In genomic region chr11:112453601-112454577, GRCh38 we compare ENCODE assay signal across 9 cellular contexts.
DNase-seq lines count a peak whose midpoint lies in the region; ATAC-seq and TF ChIP-seq lines count a peak whose summit lies in the region.
"Had no signal": no experiment of that assay in that cellular context is flagged by ENCODE, and none has a peak within 500 bp of the region (broad histone marks: within the 10 kb centered on the region; RNA-seq: fewer than 3 reads in every experiment).

No MANE protein-coding gene starts in this region.

- H4K91ac ChIP-seq in IMR-90 (ENCODE audit: insufficient read depth, low read depth, low read length), result no peak overlapping the region

- no peaks in the 10 kb centered on the region for H3K79me1 ChIP-seq in IMR-90 (ENCODE audit: low read depth in 1 of 2, low read length in 2 of 2)

- CTCF ChIA-PET in IMR-90 (lab: Yijun Ruan, JAX), result interaction anchor here (0.7 to 1.0 kb wide), 4 partner anchors 8 to 239 kb away, joined by 3 to 4 read pairs (median 3); no protein-coding TSS in a partner anchor
- CTCF ChIA-PET in activated CD4-positive, alpha-beta memory T cell treated with anti-CD3 and anti-CD28 coated beads for 36 hours (lab: Charles Lee), result interaction anchor here (0.6 to 2.3 kb wide), 16 partner anchors 9 to 287 kb away, joined by 3 to 12 read pairs (median 5); no protein-coding TSS in a partner anchor

- H2BK15ac ChIP-seq in IMR-90 (ENCODE audit: low read depth, low read length), result no peak overlapping the region

- H3K23ac ChIP-seq in IMR-90 (ENCODE audit: low read depth, low read length), result no peak overlapping the region

- intact Hi-C loops in IMR-90 (cut with micrococcal nuclease), result loop anchor here (5.0 kb wide), 1 partner anchor 162 kb away; no protein-coding TSS in a partner anchor
- intact Hi-C loops in activated CD4-positive, alpha-beta memory T cell treated with anti-CD3 and anti-CD28 coated beads for 36 hours (cut with micrococcal nuclease), result loop anchor here (1.0 kb wide), 2 partner anchors 164 to 235 kb away; no protein-coding TSS in a partner anchor

- ATAC-seq in IMR-90 (ENCODE audit: low read depth) (no peak), HG03457 (IDR thresholded peaks at IDR 0.05; ENCODE audit: unreplicated experiment) (no peak), HG03439 (IDR thresholded peaks at IDR 0.05; ENCODE audit: unreplicated experiment) (no peak)

- WGBS in IMR-90 (ENCODE audit: extremely low coverage in 2 of 2, insufficient read length in 1 of 2), 2 experiments, result no CpG with 5 or more reads among the region's 4 CpGs

- no peaks in the 10 kb centered on the region for H3K36me3 ChIP-seq in IMR-90 (ENCODE audit: control insufficient read depth, insufficient read depth, low read length)
- H3K36me3 ChIP-seq: BLaER1 treated with 17β-estradiol and CSF1 and Interleukin-3, amounts not matched to agents 10 nM and 100 nM had no signal

- no peak overlapping the region for H3K14ac ChIP-seq in IMR-90 (replicated peaks; ENCODE audit: low read depth, low read length)

- no peak overlapping the region for H2AK9ac ChIP-seq in IMR-90 (replicated peaks; ENCODE audit: low read depth, low read length, poor library complexity)

- H2BK20ac ChIP-seq in IMR-90 (ENCODE audit: low read depth, low read length), result no peak overlapping the region

- no peaks in the 10 kb centered on the region for H3K9me1 ChIP-seq in IMR-90 (ENCODE audit: insufficient read depth, low read length)

- H3K4me2 ChIP-seq in IMR-90 (ENCODE audit: low read depth, low read length), result no peak overlapping the region
- H3K4me2 ChIP-seq: BLaER1 treated with 17β-estradiol and CSF1 and Interleukin-3, amounts not matched to agents 10 nM and 100 nM had no signal

- no peak overlapping the region for H3K27ac Mint-ChIP-seq in activated CD4-positive, alpha-beta memory T cell treated with anti-CD3 and anti-CD28 coated beads for 36 hours

- no peak overlapping the region for H3K9ac ChIP-seq in IMR-90 (ENCODE audit: low read depth, low read length)
- H3K9ac ChIP-seq: BLaER1 treated with 17β-estradiol and CSF1 and Interleukin-3, amounts not matched to agents 10 nM and 100 nM had no signal

- no peaks in the 10 kb centered on the region for H3K27me3 Mint-ChIP-seq in activated CD4-positive, alpha-beta memory T cell treated with anti-CD3 and anti-CD28 coated beads for 36 hours

- H3K56ac ChIP-seq in IMR-90 (ENCODE audit: extremely low read depth, insufficient read depth, low read length), result no peak overlapping the region

- in situ Hi-C loops in IMR-90 (cut with MboI; ENCODE audit: low sequenced_read_pairs), result no loop called here

- H3K4me1 Mint-ChIP-seq in activated CD4-positive, alpha-beta memory T cell treated with anti-CD3 and anti-CD28 coated beads for 36 hours (ENCODE audit: low read depth), result no peaks in the 10 kb centered on the region

- no peak overlapping the region for H4K8ac ChIP-seq in IMR-90 (ENCODE audit: low read depth in 2 of 2, low read length in 2 of 2)

- 0 out of 2 replicates have a peak, but pooled peaks cover under 1% of the 10 kb centered on the region for H3K27me3 ChIP-seq in IMR-90 (ENCODE audit: control insufficient read depth, insufficient read depth, low read length)
- H3K27me3 ChIP-seq: BLaER1 treated with 17β-estradiol and CSF1 and Interleukin-3, amounts not matched to agents 10 nM and 100 nM had no signal

- no peaks in the 10 kb centered on the region for H3K36me3 Mint-ChIP-seq in activated CD4-positive, alpha-beta memory T cell treated with anti-CD3 and anti-CD28 coated beads for 36 hours

- TF ChIP-seq RAD21 in IMR-90 (IDR thresholded peaks at IDR 0.05; ENCODE audit: low read length), result peak; percentile 42

- H3K9me3 Mint-ChIP-seq in activated CD4-positive, alpha-beta memory T cell treated with anti-CD3 and anti-CD28 coated beads for 36 hours, result no peaks in the 10 kb centered on the region

- POLR2A ChIA-PET in IMR-90 (lab: Charles Lee; ENCODE audit: unreplicated experiment), result no interaction called here
- POLR2A ChIA-PET in activated CD4-positive, alpha-beta memory T cell treated with anti-CD3 and anti-CD28 coated beads for 36 hours (lab: Charles Lee), result no interaction called here

- no peaks in the 10 kb centered on the region for H4K20me1 ChIP-seq in IMR-90 (ENCODE audit: insufficient read depth, low read length)
- H4K20me1 ChIP-seq: BLaER1 treated with 17β-estradiol and CSF1 and Interleukin-3, amounts not matched to agents 10 nM and 100 nM had no signal

- no peak overlapping the region for H2BK120ac ChIP-seq in IMR-90 (ENCODE audit: low read depth, low read length)

- H3K9me3 ChIP-seq in IMR-90 (ENCODE audit: control insufficient read depth, insufficient read depth, low read length), result no peaks in the 10 kb centered on the region

- TF ChIP-seq POLR2A in IMR-90 (IDR thresholded peaks at IDR 0.05; ENCODE audit: low read depth, low read length), result no peak

- H3K18ac ChIP-seq in IMR-90 (ENCODE audit: low read depth, low read length), result no peak overlapping the region

- no peak overlapping the region for H3K4me3 ChIP-seq in IMR-90 (ENCODE audit: insufficient read depth, low read depth, low read length)
- no peak overlapping the region for H3K4me3 ChIP-seq in fibroblast of villous mesenchyme (ENCODE audit: low read depth, low read length)
- H3K4me3 ChIP-seq: BLaER1 treated with 17β-estradiol and CSF1 and Interleukin-3, amounts not matched to agents 10 nM and 100 nM had no signal

- H3K27ac ChIP-seq in IMR-90 (ENCODE audit: insufficient read depth, low read length), result no peak overlapping the region
- H3K27ac ChIP-seq: BLaER1 treated with 17β-estradiol and CSF1 and Interleukin-3, amounts not matched to agents 10 nM and 100 nM had no signal

- no peak overlapping the region for H3K4ac ChIP-seq in IMR-90 (ENCODE audit: low read depth, low read length)

- BruUV-seq in IMR-90 (replicated peaks; lab: Mats Ljungman, UMichigan), result no TSS peak

- no peak overlapping the region for H2BK5ac ChIP-seq in IMR-90 (ENCODE audit: low read depth, low read length, poor library complexity, severe bottlenecking)

- H3K4me3 Mint-ChIP-seq in activated CD4-positive, alpha-beta memory T cell treated with anti-CD3 and anti-CD28 coated beads for 36 hours, result no peak overlapping the region

- no peak overlapping the region for H2AK5ac ChIP-seq in IMR-90 (ENCODE audit: low read depth, low read length)

- dilution Hi-C loops in IMR-90 (cut with HindIII; ENCODE audit: low sequenced_read_pairs, unreplicated experiment), result no loop called here

- TF ChIP-seq CTCF in IMR-90 (conservative IDR thresholded peaks at IDR 0.05; ENCODE audit: low read depth, low read length) (peak; percentile 33; the same call in 1 of the 2 replicates), fibroblast of villous mesenchyme (IDR thresholded peaks at IDR 0.05; ENCODE audit: insufficient read depth, low read depth, low read length) (peak; percentile 59)

- no peak overlapping the region for H2AFZ ChIP-seq in IMR-90 (replicated peaks; ENCODE audit: low read length, poor library complexity)

- H3K4me1 ChIP-seq in IMR-90 (ENCODE audit: control insufficient read depth, insufficient read depth, low read length), result no peaks in the 10 kb centered on the region

- peak in 2 of 3 experiments; percentile 3 to 35 for DNase-seq in NCI-H1417 (lab: John Stamatoyannopoulos, UW)
- DNase-seq in NCI-H1417 treated with DMSO at 0.1 percent for 48 hours (lab: John Stamatoyannopoulos, UW), result no peak
- DNase-seq in IMR-90, result peak; percentile 12
- peak; percentile 60 for DNase-seq in activated CD4-positive, alpha-beta memory T cell treated with anti-CD3 and anti-CD28 coated beads for 36 hours
- DNase-seq in fibroblast of villous mesenchyme (ENCODE audit: low read depth), result peak; percentile 44
- peak; percentile 67 for DNase-seq in stimulated activated CD4-positive, alpha-beta T cell treated with anti-CD3 and anti-CD28 coated beads, Interleukin-15, amount 100 ng/mL, for 24 hours

- no peak overlapping the region for H4K5ac ChIP-seq in IMR-90 (ENCODE audit: low read depth, low read length)

TF ChIP-seq in IMR-90, 13 proteins besides CTCF, POLR2A, EP300 and RAD21:
- TF ChIP-seq SMC3 (IDR thresholded peaks at IDR 0.05; ENCODE audit: low read depth, low read length), result peak; percentile 33
- TF ChIP-seq MAZ (IDR thresholded peaks at IDR 0.05; ENCODE audit: borderline replicate concordance, low read depth, low read length), result no peak
TF ChIP-seq in IMR-90: peak in this region for 1.
